ENCODE assay signal across 8 cellular contexts in genomic region chr4:139557506-139558110, GRCh38. TPM values are rescaled to one million over a fixed set of nuclear protein-coding genes. Genes with fewer than 3 reads are reported as not detected.
DNase-seq lines count a peak whose midpoint lies in the region; ATAC-seq and TF ChIP-seq lines count a peak whose summit lies in the region.

No MANE protein-coding gene starts in this region.

- no peaks in the 10 kb centered on the region for H4K20me1 ChIP-seq in neural cell (ENCODE audit: insufficient read depth)

- TF ChIP-seq CTCF in CD14-positive monocyte (IDR thresholded peaks at IDR 0.05) (no peak), dorsolateral prefrontal cortex (IDR thresholded peaks at IDR 0.05 in 54 of 56, conservative IDR thresholded peaks at IDR 0.05 in 2 of 56; ENCODE audit: low read depth in 1 of 56, partially characterized antibody in 56 of 56) (peak in 1 of 56 donors; percentile 2), neural cell (IDR thresholded peaks at IDR 0.05; ENCODE audit: poor library complexity, severe bottlenecking) (no peak)

- peak overlapping the region; percentile 92 for H3K9ac ChIP-seq in neural cell (ENCODE audit: low read length)

- peaks cover 2% of the 10 kb centered on the region for H3F3A ChIP-seq in neural cell (ENCODE audit: insufficient read depth, low read length, poor library complexity, severe bottlenecking)

- peak overlapping the region; percentile 92 for H2AFZ ChIP-seq in neural cell (ENCODE audit: low read depth, low read length)

- peak overlapping the region; percentile 99 for H3K4me3 Mint-ChIP-seq in CD14-positive monocyte

- DNase-seq in CD14-positive monocyte (ENCODE audit: low spot score) (no peak), NCI-H69 (lab: John Stamatoyannopoulos, UW) (peak; percentile 16), dorsolateral prefrontal cortex (no peak), NCI-H2029 treated with DMSO at 0.1 percent for 48 hours (lab: John Stamatoyannopoulos, UW) (no peak), A172 (ENCODE audit: low spot score) (no peak)

- peaks cover 55% of the 10 kb centered on the region for H3K4me1 Mint-ChIP-seq in CD14-positive monocyte

- intact Hi-C loops in CD14-positive monocyte (cut with micrococcal nuclease) = loop anchor here in 1 of 2 donors (5.0 to 10.0 kb wide), 4 partner anchors 105 to 353 kb away; partner anchors contain the start of genes MGST2, NAA15, NDUFC1 and RAB33B
- intact Hi-C loops in dorsolateral prefrontal cortex (cut with DNase I) = loop anchor here (5.0 to 10.0 kb wide), 4 partner anchors 35 to 475 kb away; partner anchors contain the start of genes NAA15 (in 2 of the 2), NDUFC1 (in 2 of the 2) and ELF2 (in 1 of the 2)

- H3K4me3 ChIP-seq in dorsolateral prefrontal cortex (peak overlapping the region; percentile 76 to 99 (median 92)), neural cell (ENCODE audit: low read length) (peak overlapping the region; percentile 95)

- H3K36me3 Mint-ChIP-seq in CD14-positive monocyte = peaks cover 0 to 2% of the 10 kb centered on the region in 2 donors

- TF ChIP-seq EP300 in neural cell (conservative IDR thresholded peaks at IDR 0.05; ENCODE audit: poor library complexity, severe bottlenecking) = no peak

- no peaks in the 10 kb centered on the region for H3K9me3 ChIP-seq in neural cell (ENCODE audit: low read length)

- peaks cover 0 to 2% (median 0%) of the 10 kb centered on the region in 3 donors for H3K27me3 Mint-ChIP-seq in CD14-positive monocyte (ENCODE audit: low read depth in 3 of 3)

- no peaks in the 10 kb centered on the region for H3K36me3 ChIP-seq in neural cell (ENCODE audit: insufficient read depth, low read length)

- H3K27me3 ChIP-seq in dorsolateral prefrontal cortex = no peaks in the 10 kb centered on the region
- H3K27me3 ChIP-seq in neural cell (ENCODE audit: insufficient read depth, low read depth, low read length) = peaks cover 23% of the 10 kb centered on the region

- peaks cover 20% of the 10 kb centered on the region for H3K79me2 ChIP-seq in neural cell (replicated peaks; ENCODE audit: insufficient read depth, low read length)

- ATAC-seq in GM19328 (IDR thresholded peaks at IDR 0.05; ENCODE audit: unreplicated experiment) = no peak
- ATAC-seq in GM18868 (IDR thresholded peaks at IDR 0.05; ENCODE audit: unreplicated experiment) = no peak

- peak overlapping the region; percentile 92 for H3K4me2 ChIP-seq in neural cell (ENCODE audit: low read length)

- H3K9me3 Mint-ChIP-seq in CD14-positive monocyte = peaks cover 0 to 3% (median 0%) of the 10 kb centered on the region in 7 donors

- H3K27ac Mint-ChIP-seq in CD14-positive monocyte = peak overlapping the region; percentile 95 to 99 (median 98)

- TF ChIP-seq RAD21 in neural cell (conservative IDR thresholded peaks at IDR 0.05) = no peak

- no peaks in the 10 kb centered on the region for H3K9me2 ChIP-seq in neural cell (ENCODE audit: insufficient read depth, low read length)

- H3K27ac ChIP-seq in dorsolateral prefrontal cortex (peak overlapping the region in 53 of 59 donors; percentile 16 to 99 (median 96)), neural cell (ENCODE audit: low read length) (no peak overlapping the region)

TF ChIP-seq in neural cell, 6 proteins besides CTCF, POLR2A, EP300 and RAD21:
- TF ChIP-seq TAF1 (IDR thresholded peaks at IDR 0.05; ENCODE audit: low read depth) (no peak), MXI1 (conservative IDR thresholded peaks at IDR 0.05; ENCODE audit: poor library complexity, severe bottlenecking) (no peak), SMC3 (conservative IDR thresholded peaks at IDR 0.05; ENCODE audit: poor library complexity) (no peak), EZH2 (IDR thresholded peaks at IDR 0.05; ENCODE audit: borderline replicate concordance, insufficient read depth, low read length, poor library complexity, severe bottlenecking) (no peak)
- TF ChIP-seq, protein P1, sequence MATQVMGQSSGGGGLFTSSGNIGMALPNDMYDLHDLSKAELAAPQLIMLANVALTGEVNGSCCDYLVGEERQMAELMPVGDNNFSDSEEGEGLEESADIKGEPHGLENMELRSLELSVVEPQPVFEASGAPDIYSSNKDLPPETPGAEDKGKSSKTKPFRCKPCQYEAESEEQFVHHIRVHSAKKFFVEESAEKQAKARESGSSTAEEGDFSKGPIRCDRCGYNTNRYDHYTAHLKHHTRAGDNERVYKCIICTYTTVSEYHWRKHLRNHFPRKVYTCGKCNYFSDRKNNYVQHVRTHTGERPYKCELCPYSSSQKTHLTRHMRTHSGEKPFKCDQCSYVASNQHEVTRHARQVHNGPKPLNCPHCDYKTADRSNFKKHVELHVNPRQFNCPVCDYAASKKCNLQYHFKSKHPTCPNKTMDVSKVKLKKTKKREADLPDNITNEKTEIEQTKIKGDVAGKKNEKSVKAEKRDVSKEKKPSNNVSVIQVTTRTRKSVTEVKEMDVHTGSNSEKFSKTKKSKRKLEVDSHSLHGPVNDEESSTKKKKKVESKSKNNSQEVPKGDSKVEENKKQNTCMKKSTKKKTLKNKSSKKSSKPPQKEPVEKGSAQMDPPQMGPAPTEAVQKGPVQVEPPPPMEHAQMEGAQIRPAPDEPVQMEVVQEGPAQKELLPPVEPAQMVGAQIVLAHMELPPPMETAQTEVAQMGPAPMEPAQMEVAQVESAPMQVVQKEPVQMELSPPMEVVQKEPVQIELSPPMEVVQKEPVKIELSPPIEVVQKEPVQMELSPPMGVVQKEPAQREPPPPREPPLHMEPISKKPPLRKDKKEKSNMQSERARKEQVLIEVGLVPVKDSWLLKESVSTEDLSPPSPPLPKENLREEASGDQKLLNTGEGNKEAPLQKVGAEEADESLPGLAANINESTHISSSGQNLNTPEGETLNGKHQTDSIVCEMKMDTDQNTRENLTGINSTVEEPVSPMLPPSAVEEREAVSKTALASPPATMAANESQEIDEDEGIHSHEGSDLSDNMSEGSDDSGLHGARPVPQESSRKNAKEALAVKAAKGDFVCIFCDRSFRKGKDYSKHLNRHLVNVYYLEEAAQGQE (IDR thresholded peaks at IDR 0.05; ENCODE audit: borderline replicate concordance) = no peak

RNA-seq across cellular contexts. Expression of gene SETD7, which starts 1.6 kb away (rescaled TPM):
- polyA plus RNA-seq in CD14-positive monocyte (10 to 100 TPM; 15.4 to 16.8 TPM), neural cell (12.0 and 20.9 TPM in 2 replicates)
- 10 to 100 TPM; 30.8 to 54.7 (median 39.4) TPM for total RNA-seq in dorsolateral prefrontal cortex
- polyA minus RNA-seq in neural cell = 37.0 and 43.5 TPM in 2 replicates
- total RNA-seq in A172 (2014; rRNA removed; shearing (Covaris generic)) = 38.0 and 42.1 TPM in 2 replicates
